Comparison of ENCODE assay signal across 21 cellular contexts in the genomic region with DNA sequence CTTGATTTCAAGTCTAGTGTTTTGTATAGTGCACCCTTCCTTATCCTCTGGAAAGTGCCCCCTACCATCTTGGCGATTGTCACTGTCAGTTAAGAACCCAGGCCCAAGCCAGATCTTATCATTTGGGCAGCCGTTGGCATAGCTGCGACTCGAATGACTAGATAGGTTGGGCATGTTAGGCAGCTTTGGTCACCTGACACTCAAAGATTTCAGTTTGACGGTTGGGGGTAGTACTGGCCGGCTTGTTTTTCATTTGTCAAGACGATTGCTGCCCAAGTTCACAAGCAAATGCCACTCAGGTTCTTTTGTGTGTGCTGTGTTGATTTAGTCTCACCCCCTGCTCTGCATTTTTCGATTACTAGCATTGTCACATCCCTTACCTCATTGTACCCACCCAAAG. TPM values are rescaled to one million over a fixed set of nuclear protein-coding genes. Genes with fewer than 3 reads are reported as not detected.
A peak's percentile ranks its signal among the peaks of the same experiment; 100 is the strongest.
DNase-seq lines count a peak whose midpoint lies in the region; ATAC-seq and TF ChIP-seq lines count a peak whose summit lies in the region.
"Had no signal": no experiment of that assay in that cellular context is flagged by ENCODE, and none has a peak within 500 bp of the region (broad histone marks: within the 10 kb centered on the region; RNA-seq: fewer than 3 reads in every experiment).

No MANE protein-coding gene starts in this region.

- WGBS in heart right ventricle, 2 donors, result 50 to 53% methylated on average over 8 of the region's 8 CpGs
- WGBS in thyroid gland, 2 donors, result 44 to 55% methylated on average over 8 of the region's 8 CpGs

- H3K9me3 ChIP-seq in heart right ventricle, result no peaks in the 10 kb centered on the region
- no peaks in the 10 kb centered on the region for H3K9me3 ChIP-seq in thyroid gland
- no peaks in the 10 kb centered on the region for H3K9me3 ChIP-seq in T-helper 17 cell (ENCODE audit: control insufficient read depth, low read length, poor library complexity, severe bottlenecking)
- H3K9me3 ChIP-seq: A549, esophagus muscularis mucosa had no signal

- ATAC-seq in activated CD4-positive, alpha-beta T cell treated with anti-CD3 and anti-CD28 coated beads for 36 hours, result no peak
- ATAC-seq in heart right ventricle (peak; percentile 50 to 89 (median 79)), T-helper 17 cell (no peak), HG03565 (IDR thresholded peaks at IDR 0.05; ENCODE audit: unreplicated experiment) (no peak)

- no peak for DNase-seq in activated CD4-positive, alpha-beta T cell treated with anti-CD3 and anti-CD28 coated beads for 36 hours
- no peak for DNase-seq in activated CD4-positive, alpha-beta T cell treated with anti-CD3 and anti-CD28 coated beads, Interleukin-2, amount 10 ng/mL, durations not matched to agents 7 days and 5 days
- peak; percentile 90 for DNase-seq in NCI-H69 (lab: John Stamatoyannopoulos, UW)
- peak in 1 of 2 donors; percentile 51 for DNase-seq in heart right ventricle
- DNase-seq in thyroid gland, result peak; percentile 40 to 42
- no peak for DNase-seq in HuH-7 (ENCODE audit: low spot score)
- no peak for DNase-seq in T-helper 17 cell
- DNase-seq: activated CD4-positive, alpha-beta T cell treated with anti-CD3 and anti-CD28 coated beads, Interleukin-2, amount 50 U/mL, for 48 hours; amygdala; CD4-positive, alpha-beta memory T cell; cortex of kidney; KG1; kidney glomerular epithelial cell; NCI-H1105; NCI-H82 had no signal

- intact Hi-C loops in activated CD4-positive, alpha-beta T cell treated with anti-CD3 and anti-CD28 coated beads for 36 hours (cut with DNase I, micrococcal nuclease), result no loop called here
- intact Hi-C loops in heart right ventricle (cut with DNase I) (no loop called here), thyroid gland (cut with DNase I) (loop anchor here (10.0 kb wide), 2 partner anchors 84 to 326 kb away; partner anchors contain the start of genes CCT6A and PSPH)

- H3K4me1 ChIP-seq in heart right ventricle, result peaks cover 0 to 78% (median 23%) of the 10 kb centered on the region in 9 donors
- H3K4me1 ChIP-seq in thyroid gland, result peaks cover 13 to 22% of the 10 kb centered on the region in 2 donors
- H3K4me1 ChIP-seq: A549 had no signal

- POLR2A ChIA-PET in activated CD4-positive, alpha-beta T cell treated with anti-CD3 and anti-CD28 coated beads for 36 hours (lab: Charles Lee), result interaction anchor here (0.5 kb wide), 1 partner anchor 78 kb away, joined by 3 read pairs; no protein-coding TSS in a partner anchor
- POLR2A ChIA-PET in activated CD4-positive, alpha-beta T cell treated with anti-CD3 and anti-CD28 coated beads, Interleukin-2, amount 10 ng/mL, durations not matched to agents 7 days and 5 days (lab: Charles Lee), result interaction anchor here (0.7 kb wide), 1 partner anchor 412 kb away, joined by 3 read pairs; no protein-coding TSS in a partner anchor

- no peak overlapping the region for H3K4me3 Mint-ChIP-seq in activated CD4-positive, alpha-beta T cell treated with anti-CD3 and anti-CD28 coated beads for 36 hours
- H3K4me3 Mint-ChIP-seq in activated CD4-positive, alpha-beta T cell treated with anti-CD3 and anti-CD28 coated beads, Interleukin-2, amount 10 ng/mL, durations not matched to agents 7 days and 5 days, result no peak overlapping the region
- H3K4me3 Mint-ChIP-seq in T-helper 17 cell, result no peak overlapping the region
- H3K4me3 Mint-ChIP-seq: CD4-positive, alpha-beta memory T cell; T-helper 2 cell treated with Interferon-gamma antibody and Interleukin-4, amounts not matched to agents 5 μg/mL and 100 μg/mL, for 36 hours had no signal

- peaks cover 19% of the 10 kb centered on the region for H3K36me3 Mint-ChIP-seq in activated CD4-positive, alpha-beta T cell treated with anti-CD3 and anti-CD28 coated beads for 36 hours (ENCODE audit: low read depth)
- peaks cover 13% of the 10 kb centered on the region for H3K36me3 Mint-ChIP-seq in activated CD4-positive, alpha-beta T cell treated with anti-CD3 and anti-CD28 coated beads, Interleukin-2, amount 10 ng/mL, durations not matched to agents 7 days and 5 days (ENCODE audit: low read depth)
- peaks cover 7% of the 10 kb centered on the region for H3K36me3 Mint-ChIP-seq in T-helper 17 cell (ENCODE audit: low read depth)

- H3K4me3 ChIP-seq in heart right ventricle (peak overlapping the region in 5 of 10 donors; percentile 1 to 23 (median 10)), thyroid gland (replicated peaks in 1 of 3) (no peak overlapping the region)
- H3K4me3 ChIP-seq: A549, esophagus muscularis mucosa, hepatocyte had no signal

- H3K27me3 Mint-ChIP-seq in activated CD4-positive, alpha-beta T cell treated with anti-CD3 and anti-CD28 coated beads for 36 hours, result no peaks in the 10 kb centered on the region
- no peaks in the 10 kb centered on the region for H3K27me3 Mint-ChIP-seq in activated CD4-positive, alpha-beta T cell treated with anti-CD3 and anti-CD28 coated beads, Interleukin-2, amount 10 ng/mL, durations not matched to agents 7 days and 5 days
- H3K27me3 Mint-ChIP-seq in T-helper 17 cell, result no peaks in the 10 kb centered on the region
- H3K27me3 Mint-ChIP-seq: CD4-positive, alpha-beta memory T cell had no signal

- TF ChIP-seq CTCF in heart right ventricle (IDR thresholded peaks at IDR 0.05), result no peak
- TF ChIP-seq CTCF in thyroid gland (IDR thresholded peaks at IDR 0.05), result no peak

- TF ChIP-seq POLR2A in thyroid gland (IDR thresholded peaks at IDR 0.05), result no peak

- H3K27me3 ChIP-seq in heart right ventricle (no peaks in the 10 kb centered on the region), thyroid gland (no peaks in the 10 kb centered on the region)
- H3K27me3 ChIP-seq: esophagus muscularis mucosa, hepatocyte had no signal

- CTCF ChIA-PET in activated CD4-positive, alpha-beta T cell treated with anti-CD3 and anti-CD28 coated beads for 36 hours (lab: Charles Lee), result interaction anchor here (1.2 kb wide), 1 partner anchor 104 kb away, joined by 5 read pairs; no protein-coding TSS in a partner anchor
- CTCF ChIA-PET in activated CD4-positive, alpha-beta T cell treated with anti-CD3 and anti-CD28 coated beads, Interleukin-2, amount 10 ng/mL, durations not matched to agents 7 days and 5 days (lab: Charles Lee), result interaction anchor here (1.3 kb wide), 1 partner anchor 78 kb away, joined by 3 read pairs; no protein-coding TSS in a partner anchor

- peak overlapping the region; percentile 50 to 97 (median 76) for H3K27ac ChIP-seq in heart right ventricle
- H3K27ac ChIP-seq in thyroid gland, result peak overlapping the region in 2 of 3 donors; percentile 43 to 57
- H3K27ac ChIP-seq: A549, esophagus muscularis mucosa, hepatocyte had no signal

- H3K4me1 Mint-ChIP-seq in activated CD4-positive, alpha-beta T cell treated with anti-CD3 and anti-CD28 coated beads for 36 hours, result peaks cover 24% of the 10 kb centered on the region
- H3K4me1 Mint-ChIP-seq in activated CD4-positive, alpha-beta T cell treated with anti-CD3 and anti-CD28 coated beads, Interleukin-2, amount 10 ng/mL, durations not matched to agents 7 days and 5 days, result peaks cover 19% of the 10 kb centered on the region
- H3K4me1 Mint-ChIP-seq in T-helper 17 cell, result peaks cover 31% of the 10 kb centered on the region

- H3K36me3 ChIP-seq in heart right ventricle, result peaks cover 0 to 35% (median 0%) of the 10 kb centered on the region in 9 donors
- H3K36me3 ChIP-seq in thyroid gland, result no peaks in the 10 kb centered on the region

- peak overlapping the region; percentile 15 for H3K27ac Mint-ChIP-seq in activated CD4-positive, alpha-beta T cell treated with anti-CD3 and anti-CD28 coated beads for 36 hours
- H3K27ac Mint-ChIP-seq in activated CD4-positive, alpha-beta T cell treated with anti-CD3 and anti-CD28 coated beads, Interleukin-2, amount 10 ng/mL, durations not matched to agents 7 days and 5 days, result no peak overlapping the region
- no peak overlapping the region for H3K27ac Mint-ChIP-seq in T-helper 17 cell
- H3K27ac Mint-ChIP-seq: activated T-helper 2 cell treated with anti-CD3 and anti-CD28 coated beads, Interferon-gamma antibody, Interleukin-2, Interleukin-4, amounts not matched to agents 10 μg/mL and 5 μg/mL and 100 μg/mL, durations not matched to agents 14 hours and 24 hours and 36 hours; T-helper 2 cell treated with Interferon-gamma antibody and Interleukin-4, amounts not matched to agents 5 μg/mL and 100 μg/mL, for 36 hours had no signal

- no peaks in the 10 kb centered on the region for H3K9me3 Mint-ChIP-seq in activated CD4-positive, alpha-beta T cell treated with anti-CD3 and anti-CD28 coated beads for 36 hours (ENCODE audit: low read depth)
- no peaks in the 10 kb centered on the region for H3K9me3 Mint-ChIP-seq in activated CD4-positive, alpha-beta T cell treated with anti-CD3 and anti-CD28 coated beads, Interleukin-2, amount 10 ng/mL, durations not matched to agents 7 days and 5 days
- H3K9me3 Mint-ChIP-seq: activated T-helper 2 cell treated with anti-CD3 and anti-CD28 coated beads, Interferon-gamma antibody, Interleukin-2, Interleukin-4, amounts not matched to agents 10 μg/mL and 5 μg/mL and 100 μg/mL, durations not matched to agents 14 hours and 24 hours and 36 hours; T-helper 2 cell treated with Interferon-gamma antibody and Interleukin-4, amounts not matched to agents 5 μg/mL and 100 μg/mL, for 36 hours had no signal

RNA-seq across cellular contexts. Expression of gene NIPSNAP2, which starts 6.7 kb away (rescaled TPM):
- 10 to 100 TPM; 60.5 to 69.8 TPM for total RNA-seq in activated CD4-positive, alpha-beta T cell treated with anti-CD3 and anti-CD28 coated beads for 36 hours
- total RNA-seq in activated CD4-positive, alpha-beta T cell treated with anti-CD3 and anti-CD28 coated beads, Interleukin-2, amount 10 ng/mL, durations not matched to agents 7 days and 5 days, result 10 to 100 TPM; 35.4 to 38.6 TPM
- total RNA-seq in heart right ventricle (100 to 1,000 TPM; 221 to 455 (median 348) TPM), thyroid gland (100 to 1,000 TPM; 142 to 203 (median 175) TPM), T-helper 17 cell (10 to 100 TPM; 32.7 to 42.5 TPM)
- polyA plus RNA-seq in heart right ventricle, result 100 to 1,000 TPM in 1 of 2 donors, 10 to 100 TPM in 1; 93.8 to 124 TPM

RNA-seq across cellular contexts. Expression of gene MRPS17, which starts 19.4 kb away (rescaled TPM):
- 10 to 100 TPM; 16.6 to 26.8 TPM for total RNA-seq in activated CD4-positive, alpha-beta T cell treated with anti-CD3 and anti-CD28 coated beads for 36 hours
- 10 to 100 TPM; 11.8 to 14.9 TPM for total RNA-seq in activated CD4-positive, alpha-beta T cell treated with anti-CD3 and anti-CD28 coated beads, Interleukin-2, amount 10 ng/mL, durations not matched to agents 7 days and 5 days
- total RNA-seq in heart right ventricle (10 to 100 TPM; 15.9 to 23.1 (median 17.6) TPM), thyroid gland (10 to 100 TPM in 2 of 4 donors, 1 to 10 TPM in 2; 8.7 to 11.2 (median 9.7) TPM), T-helper 17 cell (1 to 10 TPM; 6.8 to 9.5 TPM)
- polyA plus RNA-seq in heart right ventricle, result 10 to 100 TPM; 15.9 to 23.6 TPM

Comparison
In these comparisons a context has a peak if more than half of its experiments do, and no peak if none do; other contexts are left out.
1. ATAC-seq: peak in heart right ventricle (8 of 8); none in activated CD4-positive, alpha-beta T cell treated with anti-CD3 and anti-CD28 coated beads for 36 hours (single experiment), T-helper 17 cell (single experiment) and HG03565 (single experiment).
2. DNase-seq: peak in NCI-H69 (single experiment) and thyroid gland (2 of 2); none in activated CD4-positive, alpha-beta T cell treated with anti-CD3 and anti-CD28 coated beads for 36 hours (single experiment), activated CD4-positive, alpha-beta T cell treated with anti-CD3 and anti-CD28 coated beads, Interleukin-2, amount 10 ng/mL, durations not matched to agents 7 days and 5 days (single experiment), HuH-7 (single experiment) and T-helper 17 cell (0 of 3).